In the genomic region with DNA sequence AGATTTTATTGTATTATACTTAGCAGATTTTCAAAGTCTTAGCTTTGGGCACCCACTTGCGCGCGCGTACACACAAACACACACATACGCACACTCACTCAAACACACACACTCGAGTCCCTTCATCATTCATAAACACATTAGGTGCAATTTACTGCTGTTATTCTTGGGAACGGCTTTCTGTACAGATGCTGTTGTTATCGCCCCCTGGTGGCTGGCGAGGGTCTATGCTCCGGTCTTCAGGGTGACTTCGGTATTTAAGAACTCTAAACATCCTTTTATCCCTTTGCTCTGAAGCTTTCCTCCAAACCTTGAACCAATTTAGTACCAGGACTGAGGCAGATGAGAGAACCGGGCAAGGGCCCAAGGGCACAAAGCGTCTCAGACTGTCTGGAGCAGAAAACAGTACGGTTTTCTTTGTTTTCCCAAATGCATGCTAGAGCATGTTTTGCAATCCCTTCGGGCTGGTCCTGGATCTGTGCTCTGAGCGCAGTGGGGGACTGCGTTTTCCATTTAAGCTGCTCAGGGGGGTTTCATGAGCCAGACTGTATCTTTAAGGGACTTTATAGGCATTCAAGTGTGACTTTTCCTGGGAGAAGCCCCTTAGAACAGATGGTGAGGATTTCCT, we compare ENCODE assay signal across 8 cellular contexts. TPM values are rescaled to one million over a fixed set of nuclear protein-coding genes. Genes with fewer than 3 reads are reported as not detected.
DNase-seq lines count a peak whose midpoint lies in the region; ATAC-seq, FAIRE-seq and TF ChIP-seq lines count a peak whose summit lies in the region.

No MANE protein-coding gene starts in this region.

- H3K36me3 ChIP-seq in pancreas, result no peaks in the 10 kb centered on the region

- H3K27me3 Mint-ChIP-seq in activated T-helper 2 cell treated with anti-CD3 and anti-CD28 coated beads, Interferon-gamma antibody, Interleukin-2, Interleukin-4, amounts not matched to agents 10 μg/mL and 5 μg/mL and 100 μg/mL, durations not matched to agents 14 hours and 24 hours and 36 hours (ENCODE audit: low read depth), result peaks cover 54% of the 10 kb centered on the region

- no peak overlapping the region for H3K27ac Mint-ChIP-seq in activated T-helper 2 cell treated with anti-CD3 and anti-CD28 coated beads, Interferon-gamma antibody, Interleukin-2, Interleukin-4, amounts not matched to agents 10 μg/mL and 5 μg/mL and 100 μg/mL, durations not matched to agents 14 hours and 24 hours and 36 hours

- in situ Hi-C loops in Caki2 (cut with HindIII; ENCODE audit: low pct_unique_long_range_greater_than_20kb, low sequenced_read_pairs), result no loop called here

- H3K4me3 Mint-ChIP-seq in activated T-helper 2 cell treated with anti-CD3 and anti-CD28 coated beads, Interferon-gamma antibody, Interleukin-2, Interleukin-4, amounts not matched to agents 10 μg/mL and 5 μg/mL and 100 μg/mL, durations not matched to agents 14 hours and 24 hours and 36 hours (ENCODE audit: low read depth), result no peak overlapping the region

- peaks cover 0 to 20% (median 1%) of the 10 kb centered on the region in 4 donors for H3K27me3 ChIP-seq in pancreas

- 10 to 12% methylated on average over 17 of the region's 17 CpGs for WGBS in pancreas, 2 donors

- H3K27ac ChIP-seq in pancreas, result no peak overlapping the region

- TF ChIP-seq CTCF in pancreas (IDR thresholded peaks at IDR 0.05), result peak; percentile 79 to 90 (median 86)

- H3K4me1 ChIP-seq in pancreas, result no peaks in the 10 kb centered on the region

- no peaks in the 10 kb centered on the region for H3K9me3 ChIP-seq in pancreas

- no peaks in the 10 kb centered on the region for H3K9me3 Mint-ChIP-seq in activated T-helper 2 cell treated with anti-CD3 and anti-CD28 coated beads, Interferon-gamma antibody, Interleukin-2, Interleukin-4, amounts not matched to agents 10 μg/mL and 5 μg/mL and 100 μg/mL, durations not matched to agents 14 hours and 24 hours and 36 hours

- ATAC-seq in GM19372 (IDR thresholded peaks at IDR 0.05; ENCODE audit: low read depth, unreplicated experiment), result peak; percentile 79
- ATAC-seq in pancreas, result peak; percentile 62 to 81 (median 78)
- no peak for ATAC-seq in HG03095 (IDR thresholded peaks at IDR 0.05; ENCODE audit: unreplicated experiment)

- H3K36me3 Mint-ChIP-seq in activated T-helper 2 cell treated with anti-CD3 and anti-CD28 coated beads, Interferon-gamma antibody, Interleukin-2, Interleukin-4, amounts not matched to agents 10 μg/mL and 5 μg/mL and 100 μg/mL, durations not matched to agents 14 hours and 24 hours and 36 hours (ENCODE audit: low read depth), result no peaks in the 10 kb centered on the region

- H3K4me1 Mint-ChIP-seq in activated T-helper 2 cell treated with anti-CD3 and anti-CD28 coated beads, Interferon-gamma antibody, Interleukin-2, Interleukin-4, amounts not matched to agents 10 μg/mL and 5 μg/mL and 100 μg/mL, durations not matched to agents 14 hours and 24 hours and 36 hours (ENCODE audit: low read depth), result peaks cover 10% of the 10 kb centered on the region

- no peak overlapping the region for H3K4me3 ChIP-seq in pancreas

- FAIRE-seq in pancreas (lab: Jason Lieb, UNC), result peak; percentile 75

- peak; percentile 74 for DNase-seq in Caki2 (ENCODE audit: low read depth)
- DNase-seq in HPDE6-E6E7 (ENCODE audit: extremely low spot score), result peak; percentile 74
- DNase-seq in OCI-M1 (lab: John Stamatoyannopoulos, UW), result peak; percentile 74
- peak; percentile 39 for DNase-seq in activated T-helper 2 cell treated with anti-CD3 and anti-CD28 coated beads, Interferon-gamma antibody, Interleukin-2, Interleukin-4, amounts not matched to agents 10 μg/mL and 5 μg/mL and 100 μg/mL, durations not matched to agents 14 hours and 24 hours and 36 hours (ENCODE audit: low spot score)
- peak; percentile 69 for DNase-seq in globus pallidus (ENCODE audit: low spot score)
- DNase-seq in pancreas, result peak; percentile 42 to 85 (median 72)

- intact Hi-C loops in activated T-helper 2 cell treated with anti-CD3 and anti-CD28 coated beads, Interferon-gamma antibody, Interleukin-2, Interleukin-4, amounts not matched to agents 10 μg/mL and 5 μg/mL and 100 μg/mL, durations not matched to agents 14 hours and 24 hours and 36 hours (cut with micrococcal nuclease), result loop anchor here (1.0 kb wide), 1 partner anchor 623 kb away; no protein-coding TSS in a partner anchor
- intact Hi-C loops in pancreas (cut with DNase I), result loop anchor here in 2 of 3 donors (10.0 kb wide), 3 partner anchors 308 to 628 kb away; no protein-coding TSS in a partner anchor

RNA-seq across cellular contexts. Expression of a gene that starts 1.7 kb away (rescaled TPM):
- total RNA-seq in Caki2 (2014; rRNA removed; shearing (Covaris generic); ENCODE audit: low replicate concordance), result 12.5 and 21.9 TPM in 2 replicates
- total RNA-seq in activated T-helper 2 cell treated with anti-CD3 and anti-CD28 coated beads, Interferon-gamma antibody, Interleukin-2, Interleukin-4, amounts not matched to agents 10 μg/mL and 5 μg/mL and 100 μg/mL, durations not matched to agents 14 hours and 24 hours and 36 hours, result 8.1 and 9.5 TPM in 2 replicates
- total RNA-seq in pancreas, result 10 to 100 TPM in 1 of 6 donors, 1 to 10 TPM in 5; 1.5 to 11.4 (median 4.9) TPM
- polyA plus RNA-seq in pancreas, result 1 to 10 TPM; 1.1 to 1.4 TPM
